In genomic region chr11:64239662-64240466, GRCh38 we compare ENCODE assay signal across 8 cellular contexts. TPM values are rescaled to one million over a fixed set of nuclear protein-coding genes. Genes with fewer than 3 reads are reported as not detected.
DNase-seq lines count a peak whose midpoint lies in the region; ATAC-seq and TF ChIP-seq lines count a peak whose summit lies in the region.

No MANE protein-coding gene starts in this region.

- H3K4me3 ChIP-seq in GM12865 (ENCODE audit: low read depth, low read length), result peak overlapping the region; percentile 76
- H3K4me3 ChIP-seq in liver (ENCODE audit: low read depth in 1 of 3, low read length in 3 of 3), result peak overlapping the region; percentile 65 to 77 (median 74)
- H3K4me3 ChIP-seq in upper lobe of left lung, result peak overlapping the region in 3 of 4 donors; percentile 71 to 92 (median 89)

- no peak for TF ChIP-seq RAD21 in liver (IDR thresholded peaks at IDR 0.05)

- H3K27ac ChIP-seq in liver (ENCODE audit: low read depth in 1 of 2, low read length in 2 of 2) (peak overlapping the region; percentile 97 to 99), upper lobe of left lung (peak overlapping the region; percentile 93 to 99 (median 98))

- WGBS in liver, result 76% methylated on average over 12 of the region's 12 CpGs
- 75 to 81% methylated on average over 12 of the region's 12 CpGs for WGBS in upper lobe of left lung, 2 donors

- no peak for TF ChIP-seq CTCF in GM12865 (IDR thresholded peaks at IDR 0.05; ENCODE audit: insufficient read depth, low read depth, low read length, missing control alignments)
- no peak for TF ChIP-seq CTCF in liver (IDR thresholded peaks at IDR 0.05; ENCODE audit: low read depth, low read length, missing input control)
- no peak for TF ChIP-seq CTCF in upper lobe of left lung (IDR thresholded peaks at IDR 0.05)

- H3K36me3 Mint-ChIP-seq in activated naive CD8-positive, alpha-beta T cell treated with anti-CD3 and anti-CD28 coated beads, Interleukin-2, amount 10 ng/mL, durations not matched to agents 7 days and 5 days, result peaks cover 21% of the 10 kb centered on the region

- no peaks in the 10 kb centered on the region for H3K9me3 ChIP-seq in liver (ENCODE audit: control insufficient read depth in 4 of 4, low read length in 3 of 4)
- no peaks in the 10 kb centered on the region for H3K9me3 ChIP-seq in upper lobe of left lung

- ATAC-seq in HG03432 (IDR thresholded peaks at IDR 0.05; ENCODE audit: unreplicated experiment) (peak; percentile 7), upper lobe of left lung (ENCODE audit: low FRiP score in 2 of 2) (no peak), HG03439 (IDR thresholded peaks at IDR 0.05; ENCODE audit: unreplicated experiment) (no peak)
- no peak for ATAC-seq in activated naive CD8-positive, alpha-beta T cell treated with anti-CD3 and anti-CD28 coated beads, Interleukin-2, amount 10 ng/mL, durations not matched to agents 7 days and 5 days (ENCODE audit: low read depth)

- H3K9ac ChIP-seq in liver (ENCODE audit: low read depth in 1 of 2, low read length in 2 of 2), result peak overlapping the region; percentile 85 to 91

- peaks cover 27% of the 10 kb centered on the region for H3K4me1 Mint-ChIP-seq in activated naive CD8-positive, alpha-beta T cell treated with anti-CD3 and anti-CD28 coated beads, Interleukin-2, amount 10 ng/mL, durations not matched to agents 7 days and 5 days

- POLR2A ChIA-PET in activated naive CD8-positive, alpha-beta T cell treated with anti-CD3 and anti-CD28 coated beads, Interleukin-2, amount 10 ng/mL, durations not matched to agents 7 days and 5 days (lab: Charles Lee), result interaction anchor here (0.8 to 26.2 kb wide), 6 partner anchors 8 to 54 kb away, joined by 3 to 419 read pairs (median 6); partner anchors contain the start of genes FERMT3, GPR137, NUDT22 and STIP1

- no peaks in the 10 kb centered on the region for H3K9me3 Mint-ChIP-seq in activated naive CD8-positive, alpha-beta T cell treated with anti-CD3 and anti-CD28 coated beads, Interleukin-2, amount 10 ng/mL, durations not matched to agents 7 days and 5 days

- no peak for TF ChIP-seq POLR2A in upper lobe of left lung (IDR thresholded peaks at IDR 0.05)

- H3K36me3 ChIP-seq in liver (ENCODE audit: control insufficient read depth in 4 of 4, insufficient read depth in 3 of 4, low read depth in 1 of 4, low read length in 3 of 4) (peaks cover 0 to 6% (median 4%) of the 10 kb centered on the region in 4 donors), upper lobe of left lung (peaks cover 0 to 31% (median 18%) of the 10 kb centered on the region in 4 donors)

- no peak for TF ChIP-seq EP300 in upper lobe of left lung (IDR thresholded peaks at IDR 0.05)

- DNase-seq in GM12865 (ENCODE audit: low read depth) (peak; percentile 92), upper lobe of left lung (peak; percentile 40 to 55), NCI-H128 (lab: John Stamatoyannopoulos, UW; ENCODE audit: unreplicated experiment) (no peak), GM19238 (ENCODE audit: insufficient read length, low spot score) (no peak)
- no peak for DNase-seq in activated naive CD8-positive, alpha-beta T cell treated with anti-CD3 and anti-CD28 coated beads, Interleukin-2, amount 10 ng/mL, durations not matched to agents 7 days and 5 days

- H3K27me3 Mint-ChIP-seq in activated naive CD8-positive, alpha-beta T cell treated with anti-CD3 and anti-CD28 coated beads, Interleukin-2, amount 10 ng/mL, durations not matched to agents 7 days and 5 days, result no peaks in the 10 kb centered on the region

- peak overlapping the region; percentile 96 for H3K4me3 Mint-ChIP-seq in activated naive CD8-positive, alpha-beta T cell treated with anti-CD3 and anti-CD28 coated beads, Interleukin-2, amount 10 ng/mL, durations not matched to agents 7 days and 5 days

- H3K27me3 ChIP-seq in liver (ENCODE audit: control insufficient read depth in 4 of 4, insufficient read depth in 4 of 4, low read length in 3 of 4) (no peaks in the 10 kb centered on the region), upper lobe of left lung (no peaks in the 10 kb centered on the region)

- H3K27ac Mint-ChIP-seq in activated naive CD8-positive, alpha-beta T cell treated with anti-CD3 and anti-CD28 coated beads, Interleukin-2, amount 10 ng/mL, durations not matched to agents 7 days and 5 days, result peak overlapping the region; percentile 98

- H3K4me1 ChIP-seq in liver (ENCODE audit: control insufficient read depth in 4 of 4, insufficient read depth in 4 of 4, low read length in 3 of 4) (peaks cover 23 to 59% (median 41%) of the 10 kb centered on the region in 4 donors), upper lobe of left lung (peaks cover 54 to 74% (median 57%) of the 10 kb centered on the region in 4 donors)

TF ChIP-seq in liver, 16 proteins besides CTCF, POLR2A, EP300 and RAD21:
- TF ChIP-seq MAX (IDR thresholded peaks at IDR 0.05) (no peak), FOXA2 (IDR thresholded peaks at IDR 0.05) (no peak), ZBTB33 (IDR thresholded peaks at IDR 0.05) (no peak), ATF3 (IDR thresholded peaks at IDR 0.05) (no peak), FOXA1 (IDR thresholded peaks at IDR 0.05) (no peak), JUND (IDR thresholded peaks at IDR 0.05) (no peak), GABPA (IDR thresholded peaks at IDR 0.05 in 1 of 2, conservative IDR thresholded peaks at IDR 0.05 in 1 of 2) (no peak)
TF ChIP-seq in liver: peak in this region for 0.

RNA-seq across cellular contexts. Expression of gene FKBP2, which starts 1.0 kb away (rescaled TPM):
- 10 to 100 TPM; 27.7 to 28.1 TPM for total RNA-seq in activated naive CD8-positive, alpha-beta T cell treated with anti-CD3 and anti-CD28 coated beads, Interleukin-2, amount 10 ng/mL, durations not matched to agents 7 days and 5 days
- total RNA-seq in liver (10 to 100 TPM; 60.8 to 79.0 TPM), upper lobe of left lung (100 to 1,000 TPM in 1 of 6 donors, 10 to 100 TPM in 5; 40.9 to 132 (median 63.1) TPM)
- 100 to 1,000 TPM; 170 to 241 TPM for polyA plus RNA-seq in liver

RNA-seq across cellular contexts. Expression of gene VEGFB, which starts 5.5 kb away (rescaled TPM):
- 10 to 100 TPM; 93.4 to 98.8 TPM for total RNA-seq in activated naive CD8-positive, alpha-beta T cell treated with anti-CD3 and anti-CD28 coated beads, Interleukin-2, amount 10 ng/mL, durations not matched to agents 7 days and 5 days
- total RNA-seq in liver (1 to 10 TPM; 3.6 to 9.5 TPM), upper lobe of left lung (100 to 1,000 TPM in 3 of 6 donors, 10 to 100 TPM in 3; 25.1 to 171 (median 124) TPM)
- polyA plus RNA-seq in liver, result 10 to 100 TPM; 11.9 to 17.3 TPM

RNA-seq across cellular contexts. Expression of gene PPP1R14B, which starts 6.9 kb away (rescaled TPM):
- 100 to 1,000 TPM; 122 to 124 TPM for total RNA-seq in activated naive CD8-positive, alpha-beta T cell treated with anti-CD3 and anti-CD28 coated beads, Interleukin-2, amount 10 ng/mL, durations not matched to agents 7 days and 5 days
- 10 to 100 TPM; 34.9 to 41.7 TPM for total RNA-seq in liver
- polyA plus RNA-seq in liver, result 10 to 100 TPM; 24.2 to 57.6 TPM
- total RNA-seq in upper lobe of left lung, result 100 to 1,000 TPM in 1 of 6 donors, 10 to 100 TPM in 5; 51.4 to 118 (median 60.3) TPM

RNA-seq across cellular contexts. Expression of gene DNAJC4, which starts 9.5 kb away (rescaled TPM):
- total RNA-seq in activated naive CD8-positive, alpha-beta T cell treated with anti-CD3 and anti-CD28 coated beads, Interleukin-2, amount 10 ng/mL, durations not matched to agents 7 days and 5 days, result 10 to 100 TPM; 59.6 to 60.3 TPM
- total RNA-seq in liver, result 10 to 100 TPM in 1 of 2 donors, 1 to 10 TPM in 1; 8.5 to 25.9 TPM
- 10 to 100 TPM; 22.7 to 24.3 TPM for polyA plus RNA-seq in liver
- 10 to 100 TPM; 25.0 to 52.0 (median 39.2) TPM for total RNA-seq in upper lobe of left lung

RNA-seq across cellular contexts. Expression of gene PLCB3, which starts 11.5 kb away (rescaled TPM):
- total RNA-seq in activated naive CD8-positive, alpha-beta T cell treated with anti-CD3 and anti-CD28 coated beads, Interleukin-2, amount 10 ng/mL, durations not matched to agents 7 days and 5 days, result 10 to 100 TPM; 18.6 to 18.9 TPM
- total RNA-seq in liver (1 to 10 TPM; 7.7 to 8.5 TPM), upper lobe of left lung (10 to 100 TPM; 19.5 to 55.5 (median 30.3) TPM)
- 1 to 10 TPM in 1 of 2 donors, under 1 TPM in 1; 0.79 to 3.1 TPM for polyA plus RNA-seq in liver

Comparison
In these comparisons a context has a peak if more than half of its experiments do, and no peak if none do; other contexts are left out.
1. DNase-seq: peak in GM12865 (single experiment) and upper lobe of left lung (2 of 2); none in activated naive CD8-positive, alpha-beta T cell treated with anti-CD3 and anti-CD28 coated beads, Interleukin-2, amount 10 ng/mL, durations not matched to agents 7 days and 5 days (single experiment), NCI-H128 (single experiment) and GM19238 (single experiment).
2. Peak in every context shown above with its lines, with median percentiles within 50 percentile points of each other: H3K4me3 ChIP-seq.